In the genomic region with DNA sequence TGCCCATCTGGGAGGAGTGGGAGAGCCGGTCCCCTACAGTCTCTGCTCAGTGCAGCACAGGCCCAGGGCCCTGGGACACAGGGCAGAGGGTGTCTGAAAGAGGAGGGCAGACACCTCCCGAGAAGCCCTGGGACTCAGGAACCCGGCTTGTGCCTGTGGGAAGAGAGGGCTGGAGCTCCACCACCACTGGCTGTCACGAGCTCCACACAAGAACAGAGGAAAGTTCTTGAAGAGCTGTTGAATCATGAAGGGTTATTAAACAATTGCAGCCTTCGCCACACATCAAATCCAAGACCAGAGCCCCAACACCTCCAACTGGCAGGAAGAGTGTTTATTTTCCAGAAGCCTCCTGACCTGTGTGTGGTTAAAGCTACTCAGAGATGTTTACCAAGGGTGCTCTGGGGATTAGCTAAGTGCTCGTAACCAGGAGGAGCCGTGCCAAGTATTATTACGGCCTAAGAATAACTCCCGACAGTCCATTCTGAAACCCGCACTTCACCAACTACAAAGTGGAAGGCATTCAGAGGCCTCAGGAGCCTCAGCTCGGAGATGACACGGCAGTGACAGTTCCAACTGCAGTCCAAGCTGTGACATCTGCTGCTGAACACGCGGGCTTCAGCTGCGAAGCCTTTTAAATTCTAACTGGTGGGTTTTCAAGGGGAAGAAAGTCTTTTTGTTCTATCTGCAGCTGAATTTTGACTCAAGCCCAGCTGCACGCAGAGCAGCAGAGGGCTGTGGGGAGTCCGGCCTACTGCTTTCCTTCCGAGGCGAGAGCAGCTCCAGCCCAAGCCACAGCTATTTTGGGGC, we compare ENCODE assay signal across 8 cellular contexts.
A peak's percentile ranks its signal among the peaks of the same experiment; 100 is the strongest.
DNase-seq lines count a peak whose midpoint lies in the region; ATAC-seq and TF ChIP-seq lines count a peak whose summit lies in the region.

No MANE protein-coding gene starts in this region.

- H3K4me3 ChIP-seq in esophagus (ENCODE audit: low read depth in 1 of 2, low read length in 2 of 2): no peak overlapping the region

- H3K27ac Mint-ChIP-seq in immature natural killer cell: peak overlapping the region in 1 of 6 donors; percentile 40

- no peaks in the 10 kb centered on the region for H3K27me3 ChIP-seq in esophagus (ENCODE audit: control insufficient read depth in 1 of 2, insufficient read depth in 2 of 2, low read length in 2 of 2)

- WGBS in esophagus, 2 donors: 54 to 60% methylated on average over 19 of the region's 19 CpGs

- no peak overlapping the region for H3K4me3 Mint-ChIP-seq in immature natural killer cell

- H3K9me3 Mint-ChIP-seq in immature natural killer cell: no peaks in the 10 kb centered on the region

- peak; percentile 39 for ATAC-seq in omental fat pad (ENCODE audit: low FRiP score)
- no peak for ATAC-seq in GM19023 (IDR thresholded peaks at IDR 0.05; ENCODE audit: unreplicated experiment)

- no peaks in the 10 kb centered on the region for H3K9me3 ChIP-seq in esophagus (ENCODE audit: control insufficient read depth in 2 of 2, insufficient read depth in 1 of 2, low read depth in 1 of 2, low read length in 1 of 2)

- peaks cover 0 to 1% of the 10 kb centered on the region in 2 donors for H3K4me1 Mint-ChIP-seq in immature natural killer cell

- H3K36me3 Mint-ChIP-seq in immature natural killer cell: peaks cover 0 to 16% (median 6%) of the 10 kb centered on the region in 3 donors

- peaks cover 0 to 3% of the 10 kb centered on the region in 2 donors for H3K36me3 ChIP-seq in esophagus (ENCODE audit: control insufficient read depth in 2 of 2, insufficient read depth in 2 of 2, low read length in 1 of 2)

- H3K4me1 ChIP-seq in esophagus (ENCODE audit: control insufficient read depth in 2 of 2, insufficient read depth in 2 of 2, low read length in 1 of 2): peaks cover 0 to 2% of the 10 kb centered on the region in 2 donors

- peak; percentile 10 for DNase-seq in ELR (ENCODE audit: low read depth)
- peak; percentile 96 for DNase-seq in NCI-H510A (lab: John Stamatoyannopoulos, UW)
- no peak for DNase-seq in omental fat pad (ENCODE audit: low spot score)
- no peak for DNase-seq in immature natural killer cell
- no peak for DNase-seq in AML-193 (lab: John Stamatoyannopoulos, UW)
- no peak for DNase-seq in OCI-M1 (lab: John Stamatoyannopoulos, UW)

- H3K27ac ChIP-seq in esophagus (ENCODE audit: low read depth in 2 of 2, low read length in 1 of 2): peak overlapping the region; percentile 43 to 76

- peaks cover 0 to 3% (median 1%) of the 10 kb centered on the region in 3 donors for H3K27me3 Mint-ChIP-seq in immature natural killer cell (ENCODE audit: low read depth in 3 of 3)

- no peak for TF ChIP-seq CTCF in omental fat pad (IDR thresholded peaks at IDR 0.05)

Comparison
In these comparisons a context has a peak if more than half of its experiments do, and no peak if none do; other contexts are left out.
1. DNase-seq: peak in ELR (single experiment) and NCI-H510A (single experiment); none in omental fat pad (single experiment), immature natural killer cell (0 of 3), AML-193 (0 of 2) and OCI-M1 (single experiment).